In the genomic region with DNA sequence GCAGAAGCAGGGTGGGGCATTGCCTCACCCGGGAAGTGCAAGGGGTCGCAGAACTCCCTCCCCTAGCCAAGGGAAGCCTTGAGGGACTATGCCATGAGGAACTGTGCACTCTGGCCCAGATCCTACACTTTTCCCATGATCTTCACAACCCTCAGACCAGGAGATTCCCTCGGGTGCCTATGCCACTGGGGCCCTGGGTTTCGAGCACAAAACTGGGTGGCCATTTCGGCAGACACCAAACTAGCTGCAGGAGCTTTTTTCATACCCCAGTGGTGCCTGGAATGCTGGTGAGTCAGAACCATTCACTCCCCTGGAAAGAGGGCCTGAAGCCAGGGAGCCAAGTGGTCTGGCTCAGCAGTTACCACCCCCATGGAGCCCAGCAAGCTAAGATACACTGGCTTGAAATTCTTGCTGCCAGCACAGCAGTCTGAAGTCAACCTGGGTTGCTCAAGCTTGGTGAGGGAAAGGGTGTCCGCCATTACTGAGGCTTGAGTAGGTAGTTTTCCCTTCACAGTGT, we compare ENCODE assay signal across 28 cellular contexts.
A peak's percentile ranks its signal among the peaks of the same experiment; 100 is the strongest.
DNase-seq lines count a peak whose midpoint lies in the region; ATAC-seq, FAIRE-seq and TF ChIP-seq lines count a peak whose summit lies in the region.
"Had no signal": no experiment of that assay in that cellular context is flagged by ENCODE, and none has a peak within 500 bp of the region (broad histone marks: within the 10 kb centered on the region; RNA-seq: fewer than 3 reads in every experiment).

No MANE protein-coding gene starts in this region.

- H3K4me2 ChIP-seq in mammary epithelial cell (ENCODE audit: insufficient read depth, low read depth, low read length) (no peak overlapping the region), HepG2 (ENCODE audit: low read depth, low read length) (no peak overlapping the region)
- H3K4me2 ChIP-seq: BLaER1, PC-9 had no signal

- intact Hi-C loops in mammary epithelial cell (cut with micrococcal nuclease), result no loop called here
- intact Hi-C loops in HepG2 (cut with micrococcal nuclease; ENCODE audit: unreplicated experiment), result no loop called here

- H3K27ac Mint-ChIP-seq in endodermal cell, result no peak overlapping the region
- H3K27ac Mint-ChIP-seq: CD4-positive, CD25-positive, alpha-beta regulatory T cell had no signal

- TF ChIP-seq CTCF in endodermal cell (conservative IDR thresholded peaks at IDR 0.05) (no peak), mammary epithelial cell (conservative IDR thresholded peaks at IDR 0.05 in 1 of 2, IDR thresholded peaks at IDR 0.05 in 1 of 2; ENCODE audit: extremely low read depth in 1 of 2, insufficient read depth in 1 of 2, low read depth in 1 of 2, low read length in 2 of 2) (no peak), HepG2 (CRISPR knock-in tag; IDR thresholded peaks at IDR 0.05) (no peak)

- H2AFZ ChIP-seq in mammary epithelial cell (ENCODE audit: low read depth, low read length) (no peak overlapping the region), HepG2 (ENCODE audit: low read length) (no peak overlapping the region)
- H2AFZ ChIP-seq: PC-9 had no signal

- TF ChIP-seq EP300 in HepG2 (IDR thresholded peaks at IDR 0.05; ENCODE audit: low read depth in 2 of 2, low read length in 2 of 2), result no peak
- no peak for TF ChIP-seq EP300 in HepG2 (CRISPR knock-in tag; IDR thresholded peaks at IDR 0.05; ENCODE audit: borderline replicate concordance)

- CTCF ChIA-PET in mammary epithelial cell (lab: Charles Lee; ENCODE audit: low non-redundant PET), result no interaction called here
- CTCF ChIA-PET in HepG2 (lab: Yijun Ruan, JAX; ENCODE audit: low intra/inter-chr PET ratio, low total read pairs), result no interaction called here

- no peak for ATAC-seq in HepG2
- ATAC-seq: Right ventricle myocardium inferior, SK-N-SH treated with all-trans-retinoic acid at 6 μM for 48 hours had no signal

- H3K4me1 ChIP-seq in endodermal cell (ENCODE audit: control insufficient read depth, insufficient read depth, low read length), result no peaks in the 10 kb centered on the region
- H3K4me1 ChIP-seq in mammary epithelial cell (ENCODE audit: insufficient read depth, low read length), result no peaks in the 10 kb centered on the region
- H3K4me1 ChIP-seq in HepG2 (ENCODE audit: insufficient read depth, low read length), result no peaks in the 10 kb centered on the region
- H3K4me1 ChIP-seq: BLaER1, HAP-1, SJCRH30 had no signal

- peak overlapping the region; percentile 64 for H3K4me3 ChIP-seq in endodermal cell (ENCODE audit: low read length)
- H3K4me3 ChIP-seq in mammary epithelial cell (replicated peaks in 1 of 3; ENCODE audit: insufficient read depth in 1 of 3, low read depth in 2 of 3, low read length in 3 of 3), result no peak overlapping the region
- H3K4me3 ChIP-seq in HepG2 (replicated peaks in 1 of 3; ENCODE audit: insufficient read depth in 1 of 3, low read depth in 2 of 3, low read length in 3 of 3), result no peak overlapping the region
- H3K4me3 ChIP-seq: BLaER1, HAP-1, PC-9, SJCRH30 had no signal

- H3K9ac ChIP-seq in endodermal cell (ENCODE audit: extremely low read depth, low read length, poor library complexity, severe bottlenecking) (no peak overlapping the region), mammary epithelial cell (ENCODE audit: insufficient read depth, low read length) (no peak overlapping the region), HepG2 (ENCODE audit: insufficient read depth, low read depth, low read length) (no peak overlapping the region)
- H3K9ac ChIP-seq: BLaER1 had no signal

- 80 to 86% methylated on average over 4 to 6 of the region's 6 CpGs for WGBS in endodermal cell (ENCODE audit: insufficient coverage in 1 of 2, insufficient read length in 1 of 2), 2 experiments
- 81% methylated on average over 4 of the region's 6 CpGs for WGBS in mammary epithelial cell (ENCODE audit: low coverage, missing lambda C conversion rate)
- 19% methylated on average over 2 of the region's 6 CpGs for WGBS in HepG2 (ENCODE audit: low lambda C conversion rate)

- dilution Hi-C loops in mammary epithelial cell (cut with HindIII; ENCODE audit: low sequenced_read_pairs), result no loop called here

- in situ Hi-C loops in ACHN (cut with HindIII; ENCODE audit: low pct_ligation_motif_present, low pct_unique_long_range_greater_than_20kb, low sequenced_read_pairs), result no loop called here
- in situ Hi-C loops in mammary epithelial cell (cut with MboI; ENCODE audit: low sequenced_read_pairs in 2 of 2), result no loop called here
- in situ Hi-C loops in HepG2 (cut with HindIII; ENCODE audit: extremely low pct_ligation_motif_present, low pct_unique_long_range_greater_than_20kb), result no loop called here

- H3K4me1 Mint-ChIP-seq in endodermal cell, result no peaks in the 10 kb centered on the region
- H3K4me1 Mint-ChIP-seq: CD4-positive, CD25-positive, alpha-beta regulatory T cell had no signal

- peaks cover 72% of the 10 kb centered on the region for H3K9me3 ChIP-seq in endodermal cell (ENCODE audit: control insufficient read depth, low read length)
- peaks cover 4% of the 10 kb centered on the region for H3K9me3 ChIP-seq in mammary epithelial cell (replicated peaks; ENCODE audit: insufficient read depth, low read length)
- H3K9me3 ChIP-seq in HepG2 (ENCODE audit: low read length), result peaks cover 23% of the 10 kb centered on the region
- H3K9me3 ChIP-seq: HAP-1, SJCRH30 had no signal

- TF ChIP-seq POLR2A in HepG2 (IDR thresholded peaks at IDR 0.05; ENCODE audit: insufficient read depth in 1 of 2, low read depth in 2 of 2, low read length in 2 of 2), result no peak

- H3K4me3 Mint-ChIP-seq in endodermal cell, result no peak overlapping the region
- H3K4me3 Mint-ChIP-seq: CD4-positive, CD25-positive, alpha-beta regulatory T cell had no signal

- H3K27me3 Mint-ChIP-seq in endodermal cell (ENCODE audit: insufficient read depth), result no peaks in the 10 kb centered on the region
- H3K27me3 Mint-ChIP-seq: CD4-positive, CD25-positive, alpha-beta regulatory T cell had no signal

- TF ChIP-seq RAD21 in HepG2 (CRISPR knock-in tag; IDR thresholded peaks at IDR 0.05), result no peak

- peaks cover 71% of the 10 kb centered on the region for H3K9me3 Mint-ChIP-seq in endodermal cell

- no peaks in the 10 kb centered on the region for H3K27me3 ChIP-seq in endodermal cell (ENCODE audit: control insufficient read depth, insufficient read depth, low read length, poor library complexity, severe bottlenecking)
- H3K27me3 ChIP-seq in mammary epithelial cell (ENCODE audit: insufficient read depth, low read length), result no peaks in the 10 kb centered on the region
- no peaks in the 10 kb centered on the region for H3K27me3 ChIP-seq in HepG2 (ENCODE audit: control insufficient read depth in 1 of 2, insufficient read depth in 2 of 2, low read length in 2 of 2)
- H3K27me3 ChIP-seq: BLaER1, SJCRH30 had no signal

- H3K36me3 ChIP-seq in endodermal cell (ENCODE audit: control insufficient read depth, insufficient read depth, low read length), result no peaks in the 10 kb centered on the region
- no peaks in the 10 kb centered on the region for H3K36me3 ChIP-seq in mammary epithelial cell (ENCODE audit: insufficient read depth, low read length)
- no peaks in the 10 kb centered on the region for H3K36me3 ChIP-seq in HepG2 (replicated peaks in 1 of 2; ENCODE audit: control insufficient read depth in 1 of 2, insufficient read depth in 2 of 2, low read length in 2 of 2)
- H3K36me3 ChIP-seq: BLaER1, HAP-1, SJCRH30 had no signal

- POLR2A ChIA-PET in HepG2 (lab: Yijun Ruan, JAX), result no interaction called here

- BruUV-seq in mammary epithelial cell (replicated peaks; lab: Mats Ljungman, UMichigan), result no TSS peak
- no TSS peak for BruUV-seq in HepG2 (replicated peaks; lab: Mats Ljungman, UMichigan)

- no peaks in the 10 kb centered on the region for H4K20me1 ChIP-seq in mammary epithelial cell (ENCODE audit: insufficient read depth, low read length)
- H4K20me1 ChIP-seq in HepG2 (ENCODE audit: insufficient read depth, low read length), result no peaks in the 10 kb centered on the region
- H4K20me1 ChIP-seq: BLaER1 had no signal

- DNase-seq in ACHN, result peak; percentile 55
- DNase-seq in HT1080 (ENCODE audit: low read depth), result peak; percentile 41
- DNase-seq in endodermal cell, result no peak
- peak; percentile 76 for DNase-seq in kidney tubule cell (ENCODE audit: low spot score)
- DNase-seq in mammary epithelial cell, result no peak
- no peak for DNase-seq in activated CD4-positive, alpha-beta T cell treated with anti-CD3 and anti-CD28 coated beads for 1 hour
- no peak for DNase-seq in GM19239 (ENCODE audit: insufficient read length, low spot score)
- DNase-seq in HepG2 (ENCODE audit: low spot score), result no peak
- DNase-seq: 8988T; CD4-positive, CD25-positive, alpha-beta regulatory T cell; GOT3; Karpas-422; NCI-H1092 treated with DMSO at 0.1 percent for 48 hours; NCI-H146; NCI-H1930; NCI-H2107; NCI-H446; NCI-H524 treated with DMSO at 0.1 percent for 48 hours; NCI-H774; NK-92 treated with Interleukin-12 subunit alpha and Interleukin-12 subunit beta, amount 100 ng/mL, for 24 hours; PC-9; SJCRH30 had no signal

- H3K27ac ChIP-seq in endodermal cell (ENCODE audit: low read depth, low read length) (no peak overlapping the region), mammary epithelial cell (ENCODE audit: insufficient read depth, low read depth, low read length) (no peak overlapping the region), HepG2 (ENCODE audit: extremely low read length, insufficient read depth, low read length) (no peak overlapping the region)
- H3K27ac ChIP-seq: BLaER1, PC-9, SJCRH30 had no signal

- FAIRE-seq in GM19239 (lab: Jason Lieb, UNC) (no peak), HepG2 (lab: Jason Lieb, UNC) (no peak)
- FAIRE-seq: D721Med, G401.6 had no signal

- H3K79me2 ChIP-seq in mammary epithelial cell (ENCODE audit: insufficient read depth, low read length) (no peaks in the 10 kb centered on the region), HepG2 (ENCODE audit: insufficient read depth, low read length) (no peaks in the 10 kb centered on the region)

- H3K36me3 Mint-ChIP-seq in endodermal cell (ENCODE audit: low read depth), result peaks cover 22% of the 10 kb centered on the region
- H3K36me3 Mint-ChIP-seq: CD4-positive, CD25-positive, alpha-beta regulatory T cell had no signal

TF ChIP-seq in HepG2, 621 proteins besides CTCF, POLR2A, EP300 and RAD21 (continues in another document):
- no peak for TF ChIP-seq NCOR1 (IDR thresholded peaks at IDR 0.05; ENCODE audit: borderline replicate concordance, low read length)
- no peak for TF ChIP-seq DMAP1 (CRISPR knock-in tag; IDR thresholded peaks at IDR 0.05)
- TF ChIP-seq ATRX (CRISPR knock-in tag; IDR thresholded peaks at IDR 0.05; ENCODE audit: borderline replicate concordance), result no peak
- no peak for TF ChIP-seq NR2F1 (CRISPR knock-in tag; IDR thresholded peaks at IDR 0.05)
- TF ChIP-seq SSRP1 (CRISPR knock-in tag; IDR thresholded peaks at IDR 0.05), result no peak
- no peak for TF ChIP-seq ZNF282 (IDR thresholded peaks at IDR 0.05; ENCODE audit: partially characterized antibody)
- no peak for TF ChIP-seq ZNF879 (CRISPR knock-in tag; IDR thresholded peaks at IDR 0.05)
- TF ChIP-seq ESRRA (CRISPR knock-in tag; IDR thresholded peaks at IDR 0.05; ENCODE audit: low read depth), result no peak

Comparison
In these comparisons a context has a peak if more than half of its experiments do, and no peak if none do; other contexts are left out.
1. DNase-seq: peak in ACHN (single experiment), HT1080 (single experiment) and kidney tubule cell (single experiment); none in endodermal cell (single experiment), mammary epithelial cell (single experiment), activated CD4-positive, alpha-beta T cell treated with anti-CD3 and anti-CD28 coated beads for 1 hour (single experiment), GM19239 (single experiment) and HepG2 (single experiment).